21 cellular contexts compared by ENCODE assay signal in the genomic region with DNA sequence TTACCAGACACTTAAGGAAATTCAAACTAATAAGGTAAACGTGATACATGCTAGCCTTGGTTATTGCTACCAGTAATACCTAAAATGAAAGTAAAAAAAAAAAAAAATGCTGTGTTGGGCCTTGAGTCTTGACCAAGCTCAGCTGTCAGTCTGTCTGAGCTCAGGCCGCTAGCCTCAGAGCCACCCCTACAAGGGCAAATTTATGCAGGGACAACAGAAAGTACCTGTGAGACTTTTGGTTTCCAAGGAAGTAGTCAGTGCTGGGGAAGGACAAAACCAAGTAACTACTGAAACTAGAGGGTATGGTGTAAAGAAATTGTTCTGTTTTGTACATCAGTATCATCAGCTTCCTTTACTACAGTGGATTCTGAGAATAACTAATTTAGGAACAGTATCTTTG.
A peak's percentile ranks its signal among the peaks of the same experiment; 100 is the strongest.
DNase-seq lines count a peak whose midpoint lies in the region; ATAC-seq and TF ChIP-seq lines count a peak whose summit lies in the region.
"Had no signal": no experiment of that assay in that cellular context is flagged by ENCODE, and none has a peak within 500 bp of the region (broad histone marks: within the 10 kb centered on the region; RNA-seq: fewer than 3 reads in every experiment).

No MANE protein-coding gene starts in this region.

- H3F3A ChIP-seq in MM.1S (ENCODE audit: insufficient read depth, low read length), result peaks cover 25% of the 10 kb centered on the region

- no peaks in the 10 kb centered on the region for H3K79me2 ChIP-seq in MM.1S (ENCODE audit: low read length)

- H3K4me3 ChIP-seq in MM.1S (ENCODE audit: low read length), result peak overlapping the region; percentile 48
- H3K4me3 ChIP-seq: testis had no signal

- H2AFZ ChIP-seq in MM.1S (ENCODE audit: low read length), result peak overlapping the region; percentile 61

- no peaks in the 10 kb centered on the region for H3K4me1 Mint-ChIP-seq in activated naive CD8-positive, alpha-beta T cell treated with anti-CD3 and anti-CD28 coated beads, Interleukin-2, amount 50 U/mL, for 24 hours
- H3K4me1 Mint-ChIP-seq: naive thymus-derived CD4-positive, alpha-beta T cell had no signal

- H3K27ac Mint-ChIP-seq in activated naive CD8-positive, alpha-beta T cell treated with anti-CD3 and anti-CD28 coated beads, Interleukin-2, amount 50 U/mL, for 24 hours, result no peak overlapping the region
- H3K27ac Mint-ChIP-seq: activated CD4-positive, alpha-beta T cell treated with anti-CD3 and anti-CD28 coated beads, Interleukin-2, amount 10 ng/mL, durations not matched to agents 24 days and 14 days; activated T-cell treated with anti-CD3 and anti-CD28 coated beads, Interleukin-2, amount 50 U/mL, for 72 hours; naive thymus-derived CD4-positive, alpha-beta T cell had no signal

- peak overlapping the region; percentile 79 for H3K4me2 ChIP-seq in MM.1S (ENCODE audit: low read depth, low read length)

- H3K36me3 Mint-ChIP-seq in activated naive CD8-positive, alpha-beta T cell treated with anti-CD3 and anti-CD28 coated beads, Interleukin-2, amount 50 U/mL, for 24 hours (ENCODE audit: low read depth), result no peaks in the 10 kb centered on the region
- H3K36me3 Mint-ChIP-seq: naive thymus-derived CD4-positive, alpha-beta T cell had no signal

- DNase-seq in MM.1S (peak; percentile 93), activated gamma-delta T cell (lab: John Stamatoyannopoulos, UW) (no peak), RWPE1 (ENCODE audit: low spot score) (no peak)
- no peak for DNase-seq in activated naive CD8-positive, alpha-beta T cell treated with anti-CD3 and anti-CD28 coated beads, Interleukin-2, amount 50 U/mL, for 24 hours
- DNase-seq: activated CD4-positive, alpha-beta T cell treated with anti-CD3 and anti-CD28 coated beads, Interleukin-2, amount 10 ng/mL, durations not matched to agents 24 days and 14 days; activated T-cell treated with anti-CD3 and anti-CD28 coated beads, Interleukin-2, amount 50 U/mL, for 72 hours; aorta; Calu3; cortex of kidney; GF-D8; GOT3; hippocampal formation; naive thymus-derived CD4-positive, alpha-beta T cell; NCI-H2081 treated with DMSO at 0.1 percent for 48 hours; NCI-H748 treated with DMSO at 0.1 percent for 48 hours; T-helper 9 cell; testis had no signal

- H3K27me3 ChIP-seq in MM.1S (replicated peaks; ENCODE audit: insufficient read depth, low read length), result no peaks in the 10 kb centered on the region
- H3K27me3 ChIP-seq: testis had no signal

- peaks cover 4% of the 10 kb centered on the region for H3K9me3 Mint-ChIP-seq in activated naive CD8-positive, alpha-beta T cell treated with anti-CD3 and anti-CD28 coated beads, Interleukin-2, amount 50 U/mL, for 24 hours

- H3K4me1 ChIP-seq in MM.1S (ENCODE audit: low read length), result peaks cover 18% of the 10 kb centered on the region
- H3K4me1 ChIP-seq: testis had no signal

- POLR2A ChIA-PET in RWPE1 (lab: Yijun Ruan, JAX; ENCODE audit: low non-redundant PET), result no interaction called here

- no peaks in the 10 kb centered on the region for H3K9me2 ChIP-seq in MM.1S (replicated peaks; ENCODE audit: insufficient read depth, low read length)

- TF ChIP-seq CTCF in MM.1S (IDR thresholded peaks at IDR 0.05; ENCODE audit: low read length), result no peak
- no peak for TF ChIP-seq CTCF in RWPE1 (conservative IDR thresholded peaks at IDR 0.05; ENCODE audit: low read depth)

- no peaks in the 10 kb centered on the region for H3K9me3 ChIP-seq in MM.1S (replicated peaks; ENCODE audit: insufficient read depth, low read length)
- H3K9me3 ChIP-seq: testis had no signal

- no peaks in the 10 kb centered on the region for H3K27me3 Mint-ChIP-seq in activated naive CD8-positive, alpha-beta T cell treated with anti-CD3 and anti-CD28 coated beads, Interleukin-2, amount 50 U/mL, for 24 hours
- H3K27me3 Mint-ChIP-seq: activated CD4-positive, alpha-beta T cell treated with anti-CD3 and anti-CD28 coated beads, Interleukin-2, amount 10 ng/mL, durations not matched to agents 24 days and 14 days; naive thymus-derived CD4-positive, alpha-beta T cell had no signal

- no peaks in the 10 kb centered on the region for H3K36me3 ChIP-seq in MM.1S (replicated peaks; ENCODE audit: insufficient read depth, low read length)

- no peaks in the 10 kb centered on the region for H4K20me1 ChIP-seq in MM.1S (ENCODE audit: insufficient read depth, low read length)

- H3K4me3 Mint-ChIP-seq in activated naive CD8-positive, alpha-beta T cell treated with anti-CD3 and anti-CD28 coated beads, Interleukin-2, amount 50 U/mL, for 24 hours, result no peak overlapping the region
- H3K4me3 Mint-ChIP-seq: activated CD4-positive, alpha-beta T cell treated with anti-CD3 and anti-CD28 coated beads, Interleukin-2, amount 10 ng/mL, durations not matched to agents 24 days and 14 days; activated T-cell treated with anti-CD3 and anti-CD28 coated beads, Interleukin-2, amount 50 U/mL, for 72 hours; naive thymus-derived CD4-positive, alpha-beta T cell had no signal

- CTCF ChIA-PET in RWPE1 (lab: Yijun Ruan, JAX), result no interaction called here

- peak overlapping the region; percentile 99 for H3K27ac ChIP-seq in MM.1S (ENCODE audit: low read length)
- H3K27ac ChIP-seq in RWPE1, result no peak overlapping the region
- H3K27ac ChIP-seq: testis had no signal

- H3K9ac ChIP-seq in MM.1S (ENCODE audit: low read length), result peak overlapping the region; percentile 63

- peak; percentile 88 for ATAC-seq in GM18858 (IDR thresholded peaks at IDR 0.05; ENCODE audit: unreplicated experiment)
- ATAC-seq in GM21619 (IDR thresholded peaks at IDR 0.05; ENCODE audit: unreplicated experiment), result peak; percentile 78
- ATAC-seq in HG03066 (IDR thresholded peaks at IDR 0.05; ENCODE audit: low read depth, unreplicated experiment), result peak; percentile 92
- no peak for ATAC-seq in activated naive CD8-positive, alpha-beta T cell treated with anti-CD3 and anti-CD28 coated beads, Interleukin-2, amount 50 U/mL, for 24 hours
- no peak for ATAC-seq in HG02759 (IDR thresholded peaks at IDR 0.05; ENCODE audit: unreplicated experiment)
- ATAC-seq: activated T-cell treated with anti-CD3 and anti-CD28 coated beads, Interleukin-2, amount 50 U/mL, for 72 hours; naive thymus-derived CD4-positive, alpha-beta T cell had no signal

Comparison
In these comparisons a context has a peak if more than half of its experiments do, and no peak if none do; other contexts are left out.
1. ATAC-seq: peak in GM18858 (single experiment), GM21619 (single experiment) and HG03066 (single experiment); none in activated naive CD8-positive, alpha-beta T cell treated with anti-CD3 and anti-CD28 coated beads, Interleukin-2, amount 50 U/mL, for 24 hours (single experiment) and HG02759 (single experiment).